Comparison of ENCODE assay signal across 8 cellular contexts in the genomic region with DNA sequence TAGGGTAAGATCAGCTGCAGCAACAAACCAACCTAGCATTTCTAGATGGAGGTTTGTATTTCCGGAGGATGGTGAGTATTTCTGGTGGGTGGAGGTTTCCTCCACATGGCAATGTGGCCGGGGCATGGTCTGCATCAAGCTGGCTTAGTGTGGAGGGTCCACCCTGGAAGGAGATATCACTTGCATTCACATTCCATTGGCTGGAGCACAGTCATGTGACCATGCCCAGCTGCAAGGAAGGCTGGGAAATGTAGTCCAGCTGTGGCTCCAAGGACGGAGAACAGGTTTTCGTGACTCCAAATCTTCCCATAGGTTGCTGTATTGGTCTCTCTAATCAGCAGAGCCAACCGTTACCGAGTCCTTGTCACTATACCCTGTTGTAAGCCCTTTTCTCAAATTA.
A peak's percentile ranks its signal among the peaks of the same experiment; 100 is the strongest.
DNase-seq lines count a peak whose midpoint lies in the region; ATAC-seq, FAIRE-seq and TF ChIP-seq lines count a peak whose summit lies in the region.

No MANE protein-coding gene starts in this region.

- H4K20me1 ChIP-seq in endothelial cell of umbilical vein (replicated peaks; ENCODE audit: control insufficient read depth, extremely low read depth, insufficient read depth, low read length), result no peaks in the 10 kb centered on the region

- H2AFZ ChIP-seq in endothelial cell of umbilical vein (ENCODE audit: low read depth, low read length), result no peak overlapping the region

- no peak overlapping the region for H3K27ac ChIP-seq in endothelial cell of umbilical vein (ENCODE audit: insufficient read depth, low read depth, low read length)
- H3K27ac ChIP-seq in sigmoid colon, result peak overlapping the region in 2 of 4 donors; percentile 26 to 79

- H3K4me1 ChIP-seq in endothelial cell of umbilical vein (ENCODE audit: control insufficient read depth, extremely low read depth, insufficient read depth, low read length) (peaks cover 39% of the 10 kb centered on the region), sigmoid colon (peaks cover 0 to 66% (median 49%) of the 10 kb centered on the region in 4 donors)

- CTCF ChIA-PET in endothelial cell of umbilical vein (lab: Charles Lee), result interaction anchor here (0.6 to 2.2 kb wide), 3 partner anchors 9 to 67 kb away, joined by 3 to 7 read pairs (median 3); no protein-coding TSS in a partner anchor

- H3K27me3 ChIP-seq in endothelial cell of umbilical vein (ENCODE audit: control insufficient read depth in 2 of 2, insufficient read depth in 2 of 2, low read length in 2 of 2), result no peaks in the 10 kb centered on the region
- H3K27me3 ChIP-seq in sigmoid colon, result no peaks in the 10 kb centered on the region

- 52 to 84% methylated on average over 6 of the region's 6 CpGs for WGBS in sigmoid colon, 2 donors

- dilution Hi-C loops in endothelial cell of umbilical vein (cut with MboI; ENCODE audit: extremely low pct_ligation_motif_present, low sequenced_read_pairs), result no loop called here

- H3K4me2 ChIP-seq in endothelial cell of umbilical vein (ENCODE audit: insufficient read depth, low read length), result no peak overlapping the region

- TF ChIP-seq CTCF in endothelial cell of umbilical vein (IDR thresholded peaks at IDR 0.05; ENCODE audit: extremely low read depth in 1 of 2, insufficient read depth in 1 of 2, low read depth in 1 of 2, low read length in 2 of 2) (no peak), sigmoid colon (IDR thresholded peaks at IDR 0.05) (no peak)

- H3K9me3 ChIP-seq in endothelial cell of umbilical vein (replicated peaks; ENCODE audit: control insufficient read depth, insufficient read depth, low read length), result no peaks in the 10 kb centered on the region
- H3K9me3 ChIP-seq in sigmoid colon, result no peaks in the 10 kb centered on the region

- TF ChIP-seq POLR2A in endothelial cell of umbilical vein (IDR thresholded peaks at IDR 0.05; ENCODE audit: low read depth, low read length) (no peak), sigmoid colon (IDR thresholded peaks at IDR 0.05) (no peak)

- H3K4me3 ChIP-seq in endothelial cell of umbilical vein (replicated peaks in 1 of 3; ENCODE audit: insufficient read depth in 1 of 3, low read depth in 1 of 3, low read length in 3 of 3), result no peak overlapping the region
- H3K4me3 ChIP-seq in sigmoid colon, result no peak overlapping the region

- no peaks in the 10 kb centered on the region for H3K36me3 ChIP-seq in endothelial cell of umbilical vein (ENCODE audit: control insufficient read depth in 2 of 2, extremely low read depth in 1 of 2, insufficient read depth in 2 of 2, low read length in 2 of 2)
- H3K36me3 ChIP-seq in sigmoid colon, result no peaks in the 10 kb centered on the region

- H3K79me2 ChIP-seq in endothelial cell of umbilical vein (ENCODE audit: control insufficient read depth, insufficient read depth, low read length), result peaks cover 32% of the 10 kb centered on the region

- DNase-seq in NCI-H1105 treated with DMSO at 0.1 percent for 48 hours (lab: John Stamatoyannopoulos, UW) (peak; percentile 25), NCI-H1105 (lab: John Stamatoyannopoulos, UW) (no peak), NCI-H1930 (lab: John Stamatoyannopoulos, UW) (peak; percentile 42 to 43), endothelial cell of umbilical vein (ENCODE audit: low read depth, low spot score) (peak; percentile 65), pons (ENCODE audit: low spot score) (peak; percentile 87), sigmoid colon (no peak)
- peak; percentile 49 to 57 for DNase-seq in activated CD4-positive, alpha-beta T cell treated with anti-CD3 and anti-CD28 coated beads, Interleukin-2, amount 50 U/mL, for 48 hours

- no TSS peak for BruUV-seq in endothelial cell of umbilical vein (replicated peaks; lab: Mats Ljungman, UMichigan)

- intact Hi-C loops in endothelial cell of umbilical vein (cut with micrococcal nuclease), result no loop called here
- intact Hi-C loops in sigmoid colon (cut with DNase I), result no loop called here

- peak; percentile 91 for FAIRE-seq in endothelial cell of umbilical vein (lab: Jason Lieb, UNC)

- TF ChIP-seq EP300 in sigmoid colon (IDR thresholded peaks at IDR 0.05), result no peak

- POLR2A ChIA-PET in endothelial cell of umbilical vein (lab: Charles Lee), result interaction anchor here (0.7 kb wide), 1 partner anchor 55 kb away, joined by 3 read pairs; no protein-coding TSS in a partner anchor

- no peak for ATAC-seq in GM21737 (IDR thresholded peaks at IDR 0.05; ENCODE audit: unreplicated experiment)

- no peak overlapping the region for H3K9ac ChIP-seq in endothelial cell of umbilical vein (replicated peaks; ENCODE audit: extremely low read depth, insufficient read depth, low read length)

- no peaks in the 10 kb centered on the region for H3K9me1 ChIP-seq in endothelial cell of umbilical vein (replicated peaks; ENCODE audit: control insufficient read depth, extremely low read depth, insufficient read depth, low read length)

TF ChIP-seq in endothelial cell of umbilical vein, 7 proteins besides CTCF, POLR2A, EP300 and RAD21:
- TF ChIP-seq, protein P1, sequence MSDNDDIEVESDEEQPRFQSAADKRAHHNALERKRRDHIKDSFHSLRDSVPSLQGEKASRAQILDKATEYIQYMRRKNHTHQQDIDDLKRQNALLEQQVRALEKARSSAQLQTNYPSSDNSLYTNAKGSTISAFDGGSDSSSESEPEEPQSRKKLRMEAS (IDR thresholded peaks at IDR 0.05; ENCODE audit: insufficient read depth, insufficient read length), result peak; percentile 63
- no peak for TF ChIP-seq JUN (IDR thresholded peaks at IDR 0.05; ENCODE audit: borderline replicate concordance, insufficient read depth, insufficient read length, low read depth)

Comparison
In these comparisons a context has a peak if more than half of its experiments do, and no peak if none do; other contexts are left out.
1. DNase-seq: peak in NCI-H1105 treated with DMSO at 0.1 percent for 48 hours (single experiment), NCI-H1930 (2 of 2), activated CD4-positive, alpha-beta T cell treated with anti-CD3 and anti-CD28 coated beads, Interleukin-2, amount 50 U/mL, for 48 hours (2 of 2), endothelial cell of umbilical vein (single experiment) and pons (single experiment); none in NCI-H1105 (single experiment) and sigmoid colon (single experiment).